Comparison of ENCODE assay signal across 8 cellular contexts in the genomic region with DNA sequence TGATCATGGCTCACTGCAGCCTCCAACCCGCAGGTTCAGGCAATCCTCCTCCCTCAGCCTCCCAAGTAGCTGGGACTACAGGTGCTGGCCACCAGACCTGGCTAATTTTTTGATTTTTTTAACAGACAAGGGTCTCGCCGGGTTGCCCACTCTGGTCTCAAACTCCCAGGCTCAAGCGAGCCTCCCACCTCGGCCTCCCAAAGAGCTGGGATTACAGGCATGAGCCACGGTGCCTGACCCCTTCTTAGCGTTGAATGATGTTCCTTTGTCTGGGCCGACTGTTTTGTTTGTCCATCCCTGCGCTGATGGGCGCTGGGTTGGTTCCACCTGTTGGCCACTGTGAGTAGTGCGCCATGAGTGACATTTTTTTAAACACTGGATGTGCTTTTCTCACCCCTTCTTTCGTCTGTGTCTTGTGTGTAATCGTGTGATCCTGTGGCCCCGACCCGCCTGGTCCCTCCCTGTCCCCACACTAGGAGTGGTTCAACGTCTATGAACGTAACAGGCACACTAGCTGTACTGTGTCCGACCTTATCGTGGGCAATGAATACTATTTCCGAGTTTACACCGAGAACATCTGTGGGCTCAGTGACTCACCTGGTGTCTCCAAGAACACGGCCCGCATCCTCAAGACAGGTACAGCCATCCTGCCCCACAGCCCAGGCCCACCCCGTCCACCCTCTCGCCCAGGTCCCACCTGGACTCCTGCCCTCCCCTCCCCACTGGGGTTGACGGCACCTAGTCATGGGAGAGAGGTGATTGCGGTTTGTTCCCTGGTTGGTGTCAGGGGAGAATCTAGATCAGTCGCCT. TPM values are rescaled to one million over a fixed set of nuclear protein-coding genes. Genes with fewer than 3 reads are reported as not detected.
DNase-seq lines count a peak whose midpoint lies in the region; ATAC-seq and TF ChIP-seq lines count a peak whose summit lies in the region.

No MANE protein-coding gene starts in this region.

- POLR2A ChIA-PET in OCI-LY7 (lab: Charles Lee) = interaction anchor here (0.6 kb wide), 2 partner anchors 32 to 196 kb away, joined by 3 read pairs; no protein-coding TSS in a partner anchor

- H3K4me1 Mint-ChIP-seq in activated T-cell treated with anti-CD3 and anti-CD28 coated beads, Interleukin-2, amount 50 U/mL, for 24 hours (ENCODE audit: low read depth) = peaks cover 13% of the 10 kb centered on the region

- no peak for TF ChIP-seq EP300 in tibial nerve (IDR thresholded peaks at IDR 0.05)

- H3K4me3 Mint-ChIP-seq in activated T-cell treated with anti-CD3 and anti-CD28 coated beads, Interleukin-2, amount 50 U/mL, for 24 hours = no peak overlapping the region

- H3K4me1 ChIP-seq in OCI-LY7 (ENCODE audit: insufficient read depth, low read length, poor library complexity, severe bottlenecking) (peaks cover 25% of the 10 kb centered on the region), tibial nerve (no peaks in the 10 kb centered on the region)

- no peak overlapping the region for H3K27ac Mint-ChIP-seq in activated T-cell treated with anti-CD3 and anti-CD28 coated beads, Interleukin-2, amount 50 U/mL, for 24 hours

- 30 to 39% methylated on average over 26 to 28 of the region's 28 CpGs for WGBS in tibial nerve, 2 donors

- H3K27ac ChIP-seq in OCI-LY7 (ENCODE audit: low read depth, low read length, poor library complexity, severe bottlenecking) (peak overlapping the region; percentile 81), tibial nerve (no peak overlapping the region)

- DNase-seq in GM06990 (ENCODE audit: extremely low read depth, insufficient read length) (peak; percentile 73), HT1080 (ENCODE audit: low read depth) (peak; percentile 69), OCI-LY7 (ENCODE audit: low spot score) (peak; percentile 86), fibroblast of peridontal ligament (ENCODE audit: extremely low read depth) (peak; percentile 69), omental fat pad (ENCODE audit: low spot score) (no peak), tibial nerve (ENCODE audit: low spot score in 2 of 2) (peak; percentile 33 to 48)
- DNase-seq in activated T-cell treated with anti-CD3 and anti-CD28 coated beads, Interleukin-2, amount 50 U/mL, for 24 hours = peak; percentile 73

- intact Hi-C loops in OCI-LY7 (cut with micrococcal nuclease; ENCODE audit: unreplicated experiment) = loop anchor here (1.0 kb wide), 3 partner anchors 27 to 93 kb away; no protein-coding TSS in a partner anchor

- H3K36me3 Mint-ChIP-seq in activated T-cell treated with anti-CD3 and anti-CD28 coated beads, Interleukin-2, amount 50 U/mL, for 24 hours (ENCODE audit: low read depth) = no peaks in the 10 kb centered on the region

- CTCF ChIA-PET in OCI-LY7 (lab: Charles Lee; ENCODE audit: unreplicated experiment) = interaction anchor here (0.5 to 1.2 kb wide), 4 partner anchors 11 to 132 kb away, joined by 3 to 5 read pairs (median 4); no protein-coding TSS in a partner anchor

- peak overlapping the region; percentile 47; the same call in 1 of the 2 replicates for H2AFZ ChIP-seq in OCI-LY7 (ENCODE audit: low read length)

- no peaks in the 10 kb centered on the region for H3K9me2 ChIP-seq in OCI-LY7 (ENCODE audit: insufficient read depth, low read length)

- no peaks in the 10 kb centered on the region for H3K36me3 ChIP-seq in GM06990 (ENCODE audit: control insufficient read depth, insufficient read depth, low read length)
- no peaks in the 10 kb centered on the region for H3K36me3 ChIP-seq in OCI-LY7 (ENCODE audit: insufficient read depth, low read length)
- no peaks in the 10 kb centered on the region for H3K36me3 ChIP-seq in tibial nerve

- TF ChIP-seq CTCF in GM06990 (IDR thresholded peaks at IDR 0.05; ENCODE audit: insufficient read depth, low read length, poor library complexity, severe bottlenecking) (peak; percentile 83), OCI-LY7 (conservative IDR thresholded peaks at IDR 0.05; ENCODE audit: low read length) (peak; percentile 89), omental fat pad (IDR thresholded peaks at IDR 0.05) (peak in 2 of 3 donors; percentile 36 to 46), tibial nerve (IDR thresholded peaks at IDR 0.05) (peak; percentile 70 to 90 (median 75))

- BruUV-seq in OCI-LY7 (replicated peaks; lab: Mats Ljungman, UMichigan) = no TSS peak

- H3K27me3 ChIP-seq in GM06990 (replicated peaks; ENCODE audit: control insufficient read depth, insufficient read depth, low read length) (no peaks in the 10 kb centered on the region), tibial nerve (peaks cover 0 to 52% of the 10 kb centered on the region in 2 donors)

- no peaks in the 10 kb centered on the region for H3K9me3 Mint-ChIP-seq in activated T-cell treated with anti-CD3 and anti-CD28 coated beads, Interleukin-2, amount 50 U/mL, for 24 hours

- H3K4me2 ChIP-seq in OCI-LY7 (ENCODE audit: low read length) = peak overlapping the region; percentile 56

- no peak overlapping the region for H3K4me3 ChIP-seq in GM06990 (replicated peaks; ENCODE audit: low read depth, low read length)
- H3K4me3 ChIP-seq in OCI-LY7 (ENCODE audit: low read depth, low read length, poor library complexity, severe bottlenecking) = no peak overlapping the region
- no peak overlapping the region for H3K4me3 ChIP-seq in tibial nerve

- H3K9me3 ChIP-seq in OCI-LY7 (ENCODE audit: low read length) (no peaks in the 10 kb centered on the region), tibial nerve (no peaks in the 10 kb centered on the region)

- no peaks in the 10 kb centered on the region for H3K79me2 ChIP-seq in OCI-LY7 (ENCODE audit: insufficient read depth, low read depth, low read length)

- peak; percentile 33 for ATAC-seq in omental fat pad (ENCODE audit: low FRiP score)
- ATAC-seq in HG03139 (IDR thresholded peaks at IDR 0.05; ENCODE audit: unreplicated experiment) = no peak

- H3K27me3 Mint-ChIP-seq in activated T-cell treated with anti-CD3 and anti-CD28 coated beads, Interleukin-2, amount 50 U/mL, for 24 hours = peaks cover 42% of the 10 kb centered on the region

- TF ChIP-seq POLR2A in tibial nerve (IDR thresholded peaks at IDR 0.05) = no peak

- no peaks in the 10 kb centered on the region for H4K20me1 ChIP-seq in OCI-LY7 (ENCODE audit: insufficient read depth, low read length)

RNA-seq across cellular contexts. Expression of gene EMC10, which starts 15.0 kb away (rescaled TPM):
- 101 and 102 TPM in 2 replicates for total RNA-seq in HT1080 (2014; rRNA removed; shearing (Covaris generic))
- 117 and 147 TPM in 2 replicates for polyA plus RNA-seq in HT1080 (2015; cell fraction: cytosol; rRNA removed)
- polyA plus RNA-seq in HT1080 (2015; cell fraction: nucleus; rRNA removed) = 82.9 and 92.3 TPM in 2 replicates
- 44.4 and 45.2 TPM in 2 replicates for total RNA-seq in OCI-LY7 (2014; rRNA removed; shearing (Covaris generic))
- total RNA-seq in OCI-LY7 (2022) (37.5 and 39.1 TPM in 2 replicates), omental fat pad (10 to 100 TPM; 41.6 to 52.1 (median 47.5) TPM), tibial nerve (10 to 100 TPM; 48.5 to 79.4 (median 59.7) TPM)

RNA-seq across cellular contexts. Expression of gene GARIN5A, which starts 15.4 kb away (rescaled TPM):
- total RNA-seq in HT1080 (2014; rRNA removed; shearing (Covaris generic)) = 0.17 and 0.37 TPM in 2 replicates
- polyA plus RNA-seq in HT1080 (2015; cell fraction: cytosol; rRNA removed) = 1.2 and 1.5 TPM in 2 replicates
- 0.20 and 0.65 TPM in 2 replicates for polyA plus RNA-seq in HT1080 (2015; cell fraction: nucleus; rRNA removed)
- total RNA-seq in OCI-LY7 (2014; rRNA removed; shearing (Covaris generic)) = 0.63 and 0.85 TPM in 2 replicates
- total RNA-seq in OCI-LY7 (2022) (0.59 and 1.00 TPM in 2 replicates), omental fat pad (1 to 10 TPM in 1 of 4 donors, not detected in 3; 1.1 TPM), tibial nerve (not detected)

RNA-seq across cellular contexts. Expression of gene MYBPC2, which starts 28.6 kb away (rescaled TPM):
- 0.07 TPM in 1 of 2 replicates, not detected in the other for total RNA-seq in HT1080 (2014; rRNA removed; shearing (Covaris generic))
- polyA plus RNA-seq in HT1080 (2015; cell fraction: cytosol; rRNA removed) = not detected in 2 replicates
- polyA plus RNA-seq in HT1080 (2015; cell fraction: nucleus; rRNA removed) = not detected in 2 replicates
- 10.6 and 15.4 TPM in 2 replicates for total RNA-seq in OCI-LY7 (2014; rRNA removed; shearing (Covaris generic))
- total RNA-seq in OCI-LY7 (2022) (22.2 and 28.2 TPM in 2 replicates), omental fat pad (under 1 TPM in 2 of 4 donors, not detected in 2; 0.09 to 0.12 TPM), tibial nerve (under 1 TPM in 1 of 4 donors, not detected in 3; 0.21 TPM)

RNA-seq across cellular contexts. Expression of gene SPIB, which starts 42.5 kb away (rescaled TPM):
- 0.43 TPM in 1 of 2 replicates, not detected in the other for total RNA-seq in HT1080 (2014; rRNA removed; shearing (Covaris generic))
- not detected in 2 replicates for polyA plus RNA-seq in HT1080 (2015; cell fraction: cytosol; rRNA removed)
- 0.12 and 0.23 TPM in 2 replicates for polyA plus RNA-seq in HT1080 (2015; cell fraction: nucleus; rRNA removed)
- 122 and 145 TPM in 2 replicates for total RNA-seq in OCI-LY7 (2014; rRNA removed; shearing (Covaris generic))
- total RNA-seq in OCI-LY7 (2022) (99.4 and 101 TPM in 2 replicates), omental fat pad (under 1 TPM in 1 of 4 donors, not detected in 3; 0.37 TPM), tibial nerve (1 to 10 TPM in 1 of 4 donors, under 1 TPM in 2, not detected in 1; 0.66 to 3.5 (median 0.90) TPM)

RNA-seq across cellular contexts. Expression of gene JOSD2, which starts 49.7 kb away (rescaled TPM):
- total RNA-seq in HT1080 (2014; rRNA removed; shearing (Covaris generic)) = 41.2 and 47.4 TPM in 2 replicates
- 37.5 and 55.4 TPM in 2 replicates for polyA plus RNA-seq in HT1080 (2015; cell fraction: cytosol; rRNA removed)
- 23.7 and 24.0 TPM in 2 replicates for polyA plus RNA-seq in HT1080 (2015; cell fraction: nucleus; rRNA removed)
- 10.6 and 13.0 TPM in 2 replicates for total RNA-seq in OCI-LY7 (2014; rRNA removed; shearing (Covaris generic))
- total RNA-seq in OCI-LY7 (2022) (15.9 and 17.8 TPM in 2 replicates), omental fat pad (10 to 100 TPM; 20.4 to 32.0 (median 23.0) TPM), tibial nerve (10 to 100 TPM; 32.3 to 52.2 (median 38.8) TPM)

Comparison
In these comparisons a context has a peak if more than half of its experiments do, and no peak if none do; other contexts are left out.
1. RNA of gene MYBPC2, which starts 28.6 kb away (total RNA-seq): 10.6 to 28.2 TPM in OCI-LY7; 0.09 to 0.12 TPM in omental fat pad, 0.07 TPM in HT1080 and 0.21 TPM in tibial nerve; every median in the first group is over 4 times any median in the second.
2. Peak in every context shown above with its lines, with median percentiles within 50 percentile points of each other: CTCF ChIP-seq.